ENCODE assay signal across 1 cellular context in genomic region chr11:131924001-131924400, GRCh38.
TF ChIP-seq lines count a peak whose summit lies in the region.

No MANE protein-coding gene starts in this region.

TF ChIP-seq in IMR-90, 13 proteins besides CTCF, POLR2A, EP300 and RAD21:
- TF ChIP-seq CHD1 (IDR thresholded peaks at IDR 0.05; ENCODE audit: low read depth, low read length) (no peak), MAZ (IDR thresholded peaks at IDR 0.05; ENCODE audit: borderline replicate concordance, low read depth, low read length) (no peak), NFE2L2 (IDR thresholded peaks at IDR 0.05; ENCODE audit: low read depth, low read length) (no peak), CEBPB (IDR thresholded peaks at IDR 0.05; ENCODE audit: low read depth, low read length) (no peak), RCOR1 (IDR thresholded peaks at IDR 0.05; ENCODE audit: insufficient replicate concordance, low read length) (no peak), MAFK (IDR thresholded peaks at IDR 0.05; ENCODE audit: low read depth, low read length) (no peak), FOS (IDR thresholded peaks at IDR 0.05; ENCODE audit: low read depth, low read length) (no peak), ELK1 (IDR thresholded peaks at IDR 0.05; ENCODE audit: borderline replicate concordance, low read depth, low read length) (no peak), MXI1 (IDR thresholded peaks at IDR 0.05; ENCODE audit: borderline replicate concordance, low read depth, low read length) (no peak)
